In the genomic region with DNA sequence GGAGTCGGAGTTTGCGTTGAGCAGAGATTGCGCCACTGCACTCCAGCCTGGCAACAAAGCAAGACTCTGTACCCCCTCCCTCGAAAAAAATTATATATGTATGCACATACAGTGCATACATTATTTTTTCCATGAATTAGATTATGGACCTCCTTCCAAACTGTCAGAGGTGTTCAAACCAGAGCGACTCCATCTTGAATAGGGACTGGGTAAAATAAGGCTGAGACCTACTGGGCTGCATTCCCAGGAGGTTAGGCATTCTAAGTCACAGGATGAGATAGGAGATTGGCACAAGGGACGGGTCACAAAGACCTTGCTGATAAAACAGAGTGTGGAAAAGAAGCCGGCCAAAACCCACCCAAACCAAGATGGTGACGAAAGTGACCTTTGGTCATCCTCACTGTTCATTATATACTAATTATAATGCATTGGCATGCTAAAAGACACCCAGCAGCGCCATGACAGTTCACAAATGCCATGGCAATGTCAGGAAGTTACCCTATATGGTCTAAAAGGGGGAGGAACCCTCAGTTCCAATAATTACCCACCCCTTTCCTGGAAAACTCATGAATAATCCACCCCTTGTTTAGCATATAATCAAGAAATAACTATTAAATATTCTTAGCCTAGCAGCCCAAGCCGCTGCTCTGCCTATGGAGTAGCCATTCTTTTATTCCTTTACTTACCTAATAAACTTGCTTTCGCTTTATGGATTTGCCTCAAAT, we compare ENCODE assay signal across 6 cellular contexts.
A peak's percentile ranks its signal among the peaks of the same experiment; 100 is the strongest.
DNase-seq lines count a peak whose midpoint lies in the region; ATAC-seq, FAIRE-seq and TF ChIP-seq lines count a peak whose summit lies in the region.
"Not testable (repeated sequence)": the region's sequence is repeated elsewhere in the genome, so short reads cannot be mapped to it uniquely, and the experiment has no call there.

No MANE protein-coding gene starts in this region.

- peak overlapping the region; percentile 64 for H3K27ac Mint-ChIP-seq in mesothelial cell of epicardium

- in situ Hi-C loops in K562 (cut with MboI) = not testable (repeated sequence)

- H3K9me3 Mint-ChIP-seq in mesothelial cell of epicardium = not testable (repeated sequence)

- H3K9me2 ChIP-seq in PC-9 (ENCODE audit: insufficient read depth) = not testable (repeated sequence)

- H3K27me3 ChIP-seq in PC-9 (ENCODE audit: insufficient read depth, low read depth); K562 (ENCODE audit: control insufficient read depth in 2 of 2, insufficient read depth in 2 of 2, low read length in 2 of 2); heart right ventricle; upper lobe of right lung: not testable (repeated sequence)

- not testable (repeated sequence) for H3K4me3 ChIP-seq in PC-9; K562; heart right ventricle; kidney (ENCODE audit: low read length in 2 of 2); upper lobe of right lung

- peaks cover 60% of the 10 kb centered on the region for H3K4me1 Mint-ChIP-seq in mesothelial cell of epicardium

- H4K20me1 ChIP-seq in PC-9 (ENCODE audit: insufficient read depth); K562 (replicated peaks; ENCODE audit: control insufficient read depth, insufficient read depth, low read length): not testable (repeated sequence)

- H3K79me2 ChIP-seq in PC-9 (ENCODE audit: low read depth); K562 (ENCODE audit: control insufficient read depth, insufficient read depth, low read length): not testable (repeated sequence)

- TF ChIP-seq EP300 in K562 (IDR thresholded peaks at IDR 0.05; ENCODE audit: low read length) = not testable (repeated sequence)

- H3K9ac ChIP-seq in K562 (ENCODE audit: insufficient read depth in 1 of 2, low read depth in 2 of 2, low read length in 2 of 2); kidney (ENCODE audit: low read length in 2 of 2): not testable (repeated sequence)

- H3K9me3 ChIP-seq in PC-9 (ENCODE audit: insufficient read depth, low read depth); K562 (replicated peaks; ENCODE audit: control insufficient read depth, insufficient read depth, low read depth, low read length); heart right ventricle; kidney (ENCODE audit: control insufficient read depth in 1 of 2, low read length in 2 of 2); upper lobe of right lung: not testable (repeated sequence)

- not testable (repeated sequence) for H2AFZ ChIP-seq in PC-9; K562 (ENCODE audit: low read depth, low read length)

- H3K4me2 ChIP-seq in PC-9 = peak overlapping the region; percentile 59; the same call in 1 of the 2 replicates
- not testable (repeated sequence) for H3K4me2 ChIP-seq in K562 (ENCODE audit: insufficient read depth, low read length)

- not testable (repeated sequence) for H3K9me1 ChIP-seq in K562 (ENCODE audit: control insufficient read depth, insufficient read depth, low read length)

- H3K4me1 ChIP-seq in PC-9 (replicated peaks; ENCODE audit: insufficient read depth) (peaks cover 47% of the 10 kb centered on the region), heart right ventricle (peaks cover 0 to 25% (median 4%) of the 10 kb centered on the region in 9 donors)
- not testable (repeated sequence) for H3K4me1 ChIP-seq in K562 (replicated peaks in 1 of 2; ENCODE audit: control insufficient read depth in 2 of 2, insufficient read depth in 2 of 2, low read length in 2 of 2); kidney (ENCODE audit: control insufficient read depth in 1 of 2, insufficient read depth in 1 of 2, low read depth in 1 of 2, low read length in 2 of 2); upper lobe of right lung

- WGBS in K562 (ENCODE audit: insufficient coverage, low coverage, missing lambda C conversion rate) = 41% methylated on average over 11 of the region's 11 CpGs
- WGBS in heart right ventricle, 2 donors = 76 to 81% methylated on average over 11 of the region's 11 CpGs

- H3F3A ChIP-seq in PC-9 (ENCODE audit: insufficient read depth, low read depth) = peaks cover 28% of the 10 kb centered on the region; the same call in 1 of the 2 replicates

- H3K36me3 ChIP-seq in PC-9 (ENCODE audit: low read depth); K562 (ENCODE audit: control insufficient read depth, insufficient read depth, low read length); heart right ventricle; kidney (ENCODE audit: control insufficient read depth in 1 of 2, insufficient read depth in 2 of 2, low read length in 2 of 2); upper lobe of right lung: not testable (repeated sequence)

- POLR2A ChIA-PET in PC-9 (lab: Charles Lee; ENCODE audit: unreplicated experiment); K562 (lab: Yijun Ruan, JAX): not testable (repeated sequence)

- not testable (repeated sequence) for ATAC-seq in K562, upper lobe of right lung
- ATAC-seq in heart right ventricle = peak in 1 of 8 donors; percentile 7

- not testable (repeated sequence) for TF ChIP-seq POLR2A in K562 (conservative IDR thresholded peaks at IDR 0.05)

- CTCF ChIA-PET in PC-9 (lab: Charles Lee) = not testable (repeated sequence)
- CTCF ChIA-PET in K562 (lab: Yijun Ruan, JAX; ENCODE audit: low intra/inter-chr PET ratio) = interaction anchor here (0.9 kb wide), 1 partner anchor 10 kb away, joined by 3 read pairs; no protein-coding TSS in a partner anchor

- not testable (repeated sequence) for FAIRE-seq in K562 (lab: Jason Lieb, UNC); kidney (lab: Jason Lieb, UNC)

- H3K36me3 Mint-ChIP-seq in mesothelial cell of epicardium = not testable (repeated sequence)

- TF ChIP-seq CTCF in PC-9 (conservative IDR thresholded peaks at IDR 0.05); K562 (IDR thresholded peaks at IDR 0.05 in 2 of 3, conservative IDR thresholded peaks at IDR 0.05 in 1 of 3; ENCODE audit: insufficient read depth in 2 of 3, low read depth in 1 of 3, low read length in 3 of 3); heart right ventricle (IDR thresholded peaks at IDR 0.05); kidney (IDR thresholded peaks at IDR 0.05; ENCODE audit: borderline replicate concordance, extremely low read depth, insufficient read depth); mesothelial cell of epicardium (IDR thresholded peaks at IDR 0.05; ENCODE audit: unreplicated experiment); upper lobe of right lung (IDR thresholded peaks at IDR 0.05): not testable (repeated sequence)

- not testable (repeated sequence) for H3K27ac ChIP-seq in PC-9; K562 (ENCODE audit: extremely low read depth, low read depth, low read length); kidney (ENCODE audit: low read depth in 2 of 2, low read length in 2 of 2); upper lobe of right lung
- peak overlapping the region in 7 of 10 donors; percentile 45 to 81 (median 76) for H3K27ac ChIP-seq in heart right ventricle

- not testable (repeated sequence) for TF ChIP-seq RAD21 in K562 (CRISPR knock-in tag; conservative IDR thresholded peaks at IDR 0.05 in 1 of 2, IDR thresholded peaks at IDR 0.05 in 1 of 2)

- H3K4me3 Mint-ChIP-seq in mesothelial cell of epicardium = not testable (repeated sequence)

- DNase-seq in PC-9; K562 (ENCODE audit: extremely low read depth in 1 of 4, low spot score in 3 of 4); heart right ventricle; mesothelial cell of epicardium (ENCODE audit: low spot score in 2 of 2, unreplicated experiment in 2 of 2): not testable (repeated sequence)
- peak; percentile 11 for DNase-seq in kidney
- DNase-seq in upper lobe of right lung = peak; percentile 4

- intact Hi-C loops in PC-9 (cut with micrococcal nuclease; ENCODE audit: unreplicated experiment); K562 (cut with micrococcal nuclease); heart right ventricle (cut with DNase I); kidney (cut with DNase I); upper lobe of right lung (cut with DNase I): not testable (repeated sequence)

- not testable (repeated sequence) for H3K27me3 Mint-ChIP-seq in mesothelial cell of epicardium (ENCODE audit: low read depth)

- not testable (repeated sequence) for BruUV-seq in PC-9 (replicated peaks; lab: Mats Ljungman, UMichigan); K562 (replicated peaks; lab: Mats Ljungman, UMichigan)

TF ChIP-seq in K562, 482 proteins besides CTCF, POLR2A, EP300 and RAD21 (continues in another document):
- TF ChIP-seq, protein P1, sequence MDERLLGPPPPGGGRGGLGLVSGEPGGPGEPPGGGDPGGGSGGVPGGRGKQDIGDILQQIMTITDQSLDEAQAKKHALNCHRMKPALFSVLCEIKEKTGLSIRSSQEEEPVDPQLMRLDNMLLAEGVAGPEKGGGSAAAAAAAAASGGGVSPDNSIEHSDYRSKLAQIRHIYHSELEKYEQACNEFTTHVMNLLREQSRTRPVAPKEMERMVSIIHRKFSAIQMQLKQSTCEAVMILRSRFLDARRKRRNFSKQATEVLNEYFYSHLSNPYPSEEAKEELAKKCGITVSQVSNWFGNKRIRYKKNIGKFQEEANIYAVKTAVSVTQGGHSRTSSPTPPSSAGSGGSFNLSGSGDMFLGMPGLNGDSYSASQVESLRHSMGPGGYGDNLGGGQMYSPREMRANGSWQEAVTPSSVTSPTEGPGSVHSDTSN (CRISPR knock-in tag; IDR thresholded peaks at IDR 0.05; ENCODE audit: low read depth) = not testable (repeated sequence)
- TF ChIP-seq, protein P1 (tag; conservative IDR thresholded peaks at IDR 0.05; ENCODE audit: low read depth) = 0 out of 2 replicates have a peak, but pooled peaks have one; percentile 14
